In genomic region chr19:4052114-4052992, GRCh38 we compare ENCODE assay signal across 1 cellular context.
TF ChIP-seq lines count a peak whose summit lies in the region.

No MANE protein-coding gene starts in this region.

TF ChIP-seq in HepG2, 621 proteins besides CTCF, POLR2A, EP300 and RAD21 (continued from another document and continues in another):
- TF ChIP-seq GLMP (CRISPR knock-in tag; IDR thresholded peaks at IDR 0.05; ENCODE audit: borderline replicate concordance): no peak
- no peak for TF ChIP-seq SIX4 (CRISPR knock-in tag; IDR thresholded peaks at IDR 0.05)
- no peak for TF ChIP-seq SUZ12 (IDR thresholded peaks at IDR 0.05; ENCODE audit: low read depth, low read length)
- peak; percentile 70; the same call in 1 of the 2 replicates for TF ChIP-seq ZNF24 (IDR thresholded peaks at IDR 0.05)
- no peak for TF ChIP-seq CEBPZ (IDR thresholded peaks at IDR 0.05; ENCODE audit: low read length)
- peak; percentile 83 for TF ChIP-seq PRPF4 (IDR thresholded peaks at IDR 0.05; ENCODE audit: low read depth, low read length, poor library complexity, severe bottlenecking)
- peak; percentile 76 for TF ChIP-seq KAT8 (CRISPR knock-in tag; IDR thresholded peaks at IDR 0.05)
- peak; percentile 94 for TF ChIP-seq MED1 (CRISPR knock-in tag; IDR thresholded peaks at IDR 0.05)
- no peak; the same call in 1 of the 2 replicates for TF ChIP-seq JUN (CRISPR knock-in tag; IDR thresholded peaks at IDR 0.05)
- TF ChIP-seq ZBTB7A (CRISPR knock-in tag; IDR thresholded peaks at IDR 0.05): peak; percentile 75
- TF ChIP-seq HNF1A (IDR thresholded peaks at IDR 0.05; ENCODE audit: low read depth): peak; percentile 56
- peak; percentile 84; the same call in 1 of the 2 replicates for TF ChIP-seq HNF1A (CRISPR knock-in tag; IDR thresholded peaks at IDR 0.05; ENCODE audit: borderline replicate concordance)
- TF ChIP-seq XRCC5 (optimal IDR thresholded peaks at IDR 0.05; ENCODE audit: low read length): peak; percentile 85
- peak; percentile 80 for TF ChIP-seq THAP11 (CRISPR knock-in tag; IDR thresholded peaks at IDR 0.05)
- 0 out of 2 replicates have a peak, but pooled peaks have one; percentile 45 for TF ChIP-seq MZF1 (CRISPR knock-in tag; IDR thresholded peaks at IDR 0.05; ENCODE audit: borderline replicate concordance)
- peak in 1 of 2 experiments; percentile 94; a peak in 2 of 4 replicates for TF ChIP-seq KLF16 (CRISPR knock-in tag; IDR thresholded peaks at IDR 0.05)
- TF ChIP-seq TMF1 (CRISPR knock-in tag; IDR thresholded peaks at IDR 0.05; ENCODE audit: low read depth): 0 out of 2 replicates have a peak, but pooled peaks have one; percentile 52
- no peak for TF ChIP-seq AHR (CRISPR knock-in tag; IDR thresholded peaks at IDR 0.05)
- peak; percentile 69; the same call in 1 of the 2 replicates for TF ChIP-seq KDM6A (CRISPR knock-in tag; IDR thresholded peaks at IDR 0.05; ENCODE audit: low read depth)
- peak; percentile 99 for TF ChIP-seq HDAC2 (CRISPR knock-in tag; IDR thresholded peaks at IDR 0.05)
- TF ChIP-seq NFE2 (CRISPR knock-in tag; IDR thresholded peaks at IDR 0.05): peak; percentile 53; the same call in 1 of the 2 replicates
- TF ChIP-seq SMAD9 (CRISPR knock-in tag; IDR thresholded peaks at IDR 0.05): no peak
- no peak for TF ChIP-seq ZNF724P (CRISPR knock-in tag; IDR thresholded peaks at IDR 0.05; ENCODE audit: borderline replicate concordance)
- TF ChIP-seq TFDP1 (CRISPR knock-in tag; IDR thresholded peaks at IDR 0.05; ENCODE audit: borderline replicate concordance): no peak
- TF ChIP-seq ARID3A (IDR thresholded peaks at IDR 0.05; ENCODE audit: low read depth, low read length): no peak
- TF ChIP-seq ZBTB39 (CRISPR knock-in tag; IDR thresholded peaks at IDR 0.05): no peak
- TF ChIP-seq GLI4 (CRISPR knock-in tag; IDR thresholded peaks at IDR 0.05; ENCODE audit: borderline replicate concordance): no peak
- 0 out of 2 replicates have a peak, but pooled peaks have one; percentile 70 for TF ChIP-seq ZNF552 (CRISPR knock-in tag; IDR thresholded peaks at IDR 0.05; ENCODE audit: borderline replicate concordance)
- TF ChIP-seq KLF6 (CRISPR knock-in tag; IDR thresholded peaks at IDR 0.05): peak; percentile 77
- TF ChIP-seq GZF1 (CRISPR knock-in tag; IDR thresholded peaks at IDR 0.05): peak; percentile 86; the same call in 1 of the 2 replicates
- TF ChIP-seq ARNTL (CRISPR knock-in tag; IDR thresholded peaks at IDR 0.05): peak; percentile 70; the same call in 1 of the 2 replicates
- peak; percentile 76; the same call in 1 of the 2 replicates for TF ChIP-seq DMAP1 (CRISPR knock-in tag; IDR thresholded peaks at IDR 0.05)
- peak; percentile 52; the same call in 1 of the 2 replicates for TF ChIP-seq ATF7-NPFF (CRISPR knock-in tag; IDR thresholded peaks at IDR 0.05; ENCODE audit: low read depth)
- TF ChIP-seq DNMT3B (CRISPR knock-in tag; conservative IDR thresholded peaks at IDR 0.05): peak; percentile 56; the same call in 1 of the 2 replicates
- peak; percentile 100 for TF ChIP-seq ZMYM2 (CRISPR knock-in tag; IDR thresholded peaks at IDR 0.05)
- TF ChIP-seq NAIF1 (CRISPR knock-in tag; IDR thresholded peaks at IDR 0.05; ENCODE audit: borderline replicate concordance): no peak
- TF ChIP-seq POLR2AphosphoS2 (IDR thresholded peaks at IDR 0.05; ENCODE audit: low read depth, low read length): no peak
- peak; percentile 55; the same call in 1 of the 2 replicates for TF ChIP-seq ZNF337 (CRISPR knock-in tag; IDR thresholded peaks at IDR 0.05; ENCODE audit: borderline replicate concordance, low read depth)
- TF ChIP-seq HNF4G (IDR thresholded peaks at IDR 0.05; ENCODE audit: borderline replicate concordance, low read depth, low read length): peak; percentile 98
- TF ChIP-seq HNF4G (CRISPR knock-in tag; IDR thresholded peaks at IDR 0.05; ENCODE audit: borderline replicate concordance, low read depth): peak; percentile 87; the same call in 1 of the 2 replicates
- TF ChIP-seq THYN1 (CRISPR knock-in tag; IDR thresholded peaks at IDR 0.05; ENCODE audit: borderline replicate concordance, low read depth): no peak
- TF ChIP-seq FOXO4 (CRISPR knock-in tag; conservative IDR thresholded peaks at IDR 0.05): no peak
- no peak for TF ChIP-seq SP1 (IDR thresholded peaks at IDR 0.05)
- peak; percentile 81 for TF ChIP-seq SP1 (CRISPR knock-in tag; IDR thresholded peaks at IDR 0.05)
- TF ChIP-seq SNAPC2 (CRISPR knock-in tag; IDR thresholded peaks at IDR 0.05): peak; percentile 94
- no peak for TF ChIP-seq ZNF432 (CRISPR knock-in tag; IDR thresholded peaks at IDR 0.05; ENCODE audit: borderline replicate concordance)
